Comparison of ENCODE assay signal across 20 cellular contexts in genomic region chr10:283140-283479, GRCh38.
"Had no signal": no experiment of that assay in that cellular context is flagged by ENCODE, and none has a peak within 500 bp of the region (broad histone marks: within the 10 kb centered on the region; RNA-seq: fewer than 3 reads in every experiment).

No MANE protein-coding gene starts in this region.

- H3K9me3 Mint-ChIP-seq: activated naive CD4-positive, alpha-beta T cell treated with anti-CD3 and anti-CD28 coated beads, Interleukin-2, amount 50 U/mL, for 72 hours; activated T-cell treated with anti-CD3 and anti-CD28 coated beads, Interleukin-2, amount 50 U/mL, for 72 hours; mesothelial cell of epicardium; T-helper 2 cell treated with Interferon-gamma antibody and Interleukin-4, amounts not matched to agents 5 μg/mL and 100 μg/mL, for 36 hours had no signal

- ATAC-seq: left lobe of liver, upper lobe of right lung had no signal

- H3K27me3 ChIP-seq: adrenal gland, upper lobe of right lung had no signal

- H3K4me1 Mint-ChIP-seq: mesothelial cell of epicardium had no signal

- H3K27me3 Mint-ChIP-seq: progenitor cell of endocrine pancreas; stimulated activated naive B cell treated with anti-CD40 and anti-IgM and Interleukin-4, amounts not matched to agents 10 μg/mL and 1 μg/mL and 100 μg/mL, for 72 hours had no signal

- H3K4me1 ChIP-seq: adrenal gland, upper lobe of right lung had no signal

- DNase-seq: activated CD4-positive, alpha-beta T cell treated with anti-CD3 and anti-CD28 coated beads for 48 hours; activated CD4-positive, CD25-positive, alpha-beta regulatory T cell; activated CD8-positive, alpha-beta memory T cell treated with anti-CD3 and anti-CD28 coated beads, Interleukin-2, amount 50 U/mL, for 4 hours; activated CD8-positive, alpha-beta T cell treated with anti-CD3 and anti-CD28 coated beads, Interleukin-2, amount 10 ng/mL, durations not matched to agents 7 days and 5 days; activated gamma-delta T cell treated with Interleukin-2 at 50 U/mL for 16 hours; adrenal gland; effector CD4-positive, alpha-beta T cell; head of caudate nucleus; kidney; stimulated activated CD4-positive, alpha-beta T cell treated with anti-CD3 and anti-CD28 coated beads, Interleukin-12 subunit alpha, Interleukin-12 subunit beta, amount 100 ng/mL, for 4 hours; SW 1271; upper lobe of right lung had no signal

- H3K27ac ChIP-seq: adrenal gland, upper lobe of right lung had no signal

- H3K4me3 Mint-ChIP-seq: activated CD8-positive, alpha-beta T cell treated with anti-CD3 and anti-CD28 coated beads, Interleukin-2, amount 10 ng/mL, durations not matched to agents 7 days and 5 days; mesothelial cell of epicardium; stimulated activated naive B cell treated with anti-CD40 and anti-IgM and Interleukin-4, amounts not matched to agents 10 μg/mL and 1 μg/mL and 100 μg/mL, for 72 hours; T-helper 2 cell treated with Interferon-gamma antibody and Interleukin-4, amounts not matched to agents 5 μg/mL and 100 μg/mL, for 36 hours had no signal

- H3K9me3 ChIP-seq: adrenal gland, upper lobe of right lung had no signal

- H3K36me3 Mint-ChIP-seq: activated naive CD4-positive, alpha-beta T cell treated with anti-CD3 and anti-CD28 coated beads, Interleukin-2, amount 50 U/mL, for 72 hours had no signal

- H3K27ac Mint-ChIP-seq: activated CD8-positive, alpha-beta T cell treated with anti-CD3 and anti-CD28 coated beads, Interleukin-2, amount 10 ng/mL, durations not matched to agents 7 days and 5 days; activated naive CD4-positive, alpha-beta T cell treated with anti-CD3 and anti-CD28 coated beads, Interleukin-2, amount 50 U/mL, for 72 hours; mesothelial cell of epicardium; progenitor cell of endocrine pancreas; stimulated activated naive B cell treated with anti-CD40 and anti-IgM and Interleukin-4, amounts not matched to agents 10 μg/mL and 1 μg/mL and 100 μg/mL, for 72 hours; T-helper 2 cell treated with Interferon-gamma antibody and Interleukin-4, amounts not matched to agents 5 μg/mL and 100 μg/mL, for 36 hours had no signal

- H3K4me3 ChIP-seq: adrenal gland, lung, upper lobe of right lung had no signal
